Comparison of ENCODE assay signal across 1 cellular context in genomic region chr7:143408686-143409551, GRCh38.
TF ChIP-seq lines count a peak whose summit lies in the region.

TSS of gene EPHA1 (minus strand) at chr7:143408856. CDS start at chr7:143408805, 51 bp downstream.

TF ChIP-seq in IMR-90, 13 proteins besides CTCF, POLR2A, EP300 and RAD21 (continued from another document):
- TF ChIP-seq USF2 (IDR thresholded peaks at IDR 0.05; ENCODE audit: low read depth, low read length) (no peak), ELK1 (IDR thresholded peaks at IDR 0.05; ENCODE audit: borderline replicate concordance, low read depth, low read length) (no peak)
